In genomic region chr21:43981151-43981870, GRCh38 we compare ENCODE assay signal across 20 cellular contexts. TPM values are rescaled to one million over a fixed set of nuclear protein-coding genes. Genes with fewer than 3 reads are reported as not detected.
DNase-seq lines count a peak whose midpoint lies in the region; ATAC-seq, FAIRE-seq and TF ChIP-seq lines count a peak whose summit lies in the region.
"Had no signal": no experiment of that assay in that cellular context is flagged by ENCODE, and none has a peak within 500 bp of the region (broad histone marks: within the 10 kb centered on the region; RNA-seq: fewer than 3 reads in every experiment).

No MANE protein-coding gene starts in this region.

- H3K27ac ChIP-seq in PC-3 (ENCODE audit: low read length) (peak overlapping the region; percentile 82), H1 (ENCODE audit: low read depth, low read length) (no peak overlapping the region)
- H3K27ac ChIP-seq: GM23248 had no signal

- H3K4me3 ChIP-seq in H7 (ENCODE audit: insufficient read depth, low read depth, low read length) (no peak overlapping the region), PC-3 (ENCODE audit: low read length) (no peak overlapping the region), H1 (ENCODE audit: extremely low read depth in 1 of 4, insufficient read depth in 2 of 4, low read depth in 3 of 4, low read length in 4 of 4) (no peak overlapping the region)
- H3K4me3 ChIP-seq: GM23248, MG63 had no signal

- peak overlapping the region; percentile 23; the same call in 1 of the 2 replicates for H3K9ac ChIP-seq in PC-3 (ENCODE audit: low read length)
- no peak overlapping the region for H3K9ac ChIP-seq in H1 (replicated peaks in 1 of 4; ENCODE audit: extremely low read depth in 1 of 4, low read depth in 3 of 4, low read length in 3 of 4)
- H3K9ac ChIP-seq: GM23248, SK-N-SH had no signal

- H4K91ac ChIP-seq in H1 (replicated peaks; ENCODE audit: insufficient read length, low read length), result peak overlapping the region; percentile 49

- H3K9me3 ChIP-seq in PC-3 (ENCODE audit: low read length) (no peaks in the 10 kb centered on the region), H1 (ENCODE audit: insufficient read depth in 2 of 2, low read depth in 1 of 2, low read length in 1 of 2) (no peaks in the 10 kb centered on the region)
- H3K9me3 ChIP-seq: MG63, SK-N-SH had no signal

- H4K20me1 ChIP-seq in PC-3 (ENCODE audit: low read length) (no peaks in the 10 kb centered on the region), H1 (replicated peaks in 1 of 2; ENCODE audit: control insufficient read depth in 1 of 2, insufficient read depth in 2 of 2, low read length in 2 of 2) (no peaks in the 10 kb centered on the region)

- H3K14ac ChIP-seq in H1 (ENCODE audit: insufficient read length), result no peak overlapping the region

- intact Hi-C loops in PC-3 (cut with micrococcal nuclease), result no loop called here

- no peak for TF ChIP-seq POLR2A in H1 (IDR thresholded peaks at IDR 0.05; ENCODE audit: control extremely low read depth in 1 of 2, low read depth in 2 of 2, low read length in 2 of 2)

- DNase-seq in H7 (peak; percentile 61), PC-3 (no peak), H1 (ENCODE audit: low read depth in 1 of 2, low spot score in 2 of 2) (no peak), omental fat pad (ENCODE audit: low spot score) (no peak), ureter (ENCODE audit: low spot score) (no peak), NCI-H146 (lab: John Stamatoyannopoulos, UW) (no peak)
- DNase-seq: CD8-positive, alpha-beta T cell; DMS153; GM23248; MG63; NCI-H187; NCI-H510A treated with DMSO at 0.1 percent for 48 hours; NCI-H748 treated with DMSO at 0.1 percent for 48 hours; SIG-M5; SK-N-SH had no signal

- BruUV-seq in PC-3 (replicated peaks; lab: Mats Ljungman, UMichigan), result no TSS peak

- no peak overlapping the region for H3K4ac ChIP-seq in H1 (replicated peaks; ENCODE audit: insufficient read length, low read depth, low read length)

- no peak overlapping the region for H4K5ac ChIP-seq in H1 (ENCODE audit: insufficient read length, low read depth, low read length)

- H3K4me1 ChIP-seq in PC-3 (ENCODE audit: insufficient read depth, low read length) (peaks cover 35% of the 10 kb centered on the region), H1 (replicated peaks in 1 of 4; ENCODE audit: control insufficient read depth in 3 of 4, insufficient read depth in 4 of 4, low read length in 3 of 4) (peaks cover 0 to 14% (median 10%) of the 10 kb centered on the region in 4 experiments; a peak in 6 of 7 replicates)

- CTCF ChIA-PET in PC-3 (lab: Charles Lee), result interaction anchor here (0.6 kb wide), 1 partner anchor 47 kb away, joined by 3 read pairs; no protein-coding TSS in a partner anchor
- CTCF ChIA-PET in H1 (lab: Charles Lee; ENCODE audit: partially characterized antibody), result interaction anchor here (1.2 to 4.2 kb wide), 6 partner anchors 9 to 192 kb away, joined by 3 to 21 read pairs (median 4); partner anchors contain the start of gene RRP1

- H3K9me2 ChIP-seq in PC-3 (replicated peaks; ENCODE audit: low read length), result no peaks in the 10 kb centered on the region
- H3K9me2 ChIP-seq: SK-N-SH had no signal

- H3K18ac ChIP-seq in H1 (ENCODE audit: extremely low read depth, low read length), result no peak overlapping the region

- no peak for TF ChIP-seq EP300 in H1 (IDR thresholded peaks at IDR 0.05; ENCODE audit: borderline replicate concordance in 1 of 2, low read depth in 2 of 2, low read length in 2 of 2)

- no peak overlapping the region; the same call in 1 of the 2 replicates for H4K8ac ChIP-seq in H1 (ENCODE audit: extremely low read depth, insufficient read depth, low read length)

- H3K27me3 ChIP-seq in H7 (ENCODE audit: control insufficient read depth, insufficient read depth, low read length) (no peaks in the 10 kb centered on the region), PC-3 (ENCODE audit: low read length) (no peaks in the 10 kb centered on the region), H1 (replicated peaks in 1 of 4; ENCODE audit: control insufficient read depth in 3 of 4, extremely low read depth in 1 of 4, insufficient read depth in 3 of 4, low read length in 3 of 4) (no peaks in the 10 kb centered on the region)
- H3K27me3 ChIP-seq: MG63 had no signal

- no peak for TF ChIP-seq RAD21 in H1 (IDR thresholded peaks at IDR 0.05 in 1 of 2, conservative IDR thresholded peaks at IDR 0.05 in 1 of 2; ENCODE audit: low read depth in 2 of 2, low read length in 2 of 2)

- no peak overlapping the region for H2BK120ac ChIP-seq in H1 (replicated peaks; ENCODE audit: low read depth, low read length)

- H3K79me1 ChIP-seq in H1 (ENCODE audit: low read depth, low read length), result no peaks in the 10 kb centered on the region

- POLR2A ChIA-PET in PC-3 (lab: Charles Lee; ENCODE audit: unreplicated experiment), result interaction anchor here (0.7 kb wide), 1 partner anchor 12 kb away, joined by 3 read pairs; no protein-coding TSS in a partner anchor
- POLR2A ChIA-PET in H1 (lab: Charles Lee; ENCODE audit: partially characterized antibody), result interaction anchor here (1.2 to 1.6 kb wide), 3 partner anchors 8 to 29 kb away, joined by 3 to 4 read pairs (median 3); no protein-coding TSS in a partner anchor

- WGBS in H1 (ENCODE audit: extremely low coverage in 1 of 2, insufficient coverage in 1 of 2, insufficient read length in 1 of 2, insufficient replicate concordance in 2 of 2, low coverage in 1 of 2, low lambda C conversion rate in 2 of 2, missing lambda C conversion rate in 1 of 2), 2 experiments, result 90% methylated on average over 23 of the region's 26 CpGs; no CpG with 5 or more reads in 1 of the 2 experiments

- H3K36me3 ChIP-seq in H7 (replicated peaks; ENCODE audit: control insufficient read depth, insufficient read depth, low read length) (no peaks in the 10 kb centered on the region), PC-3 (ENCODE audit: low read depth, low read length) (no peaks in the 10 kb centered on the region; the same call in 1 of the 2 replicates), H1 (ENCODE audit: control insufficient read depth in 2 of 4, insufficient read depth in 4 of 4, low read length in 3 of 4) (no peaks in the 10 kb centered on the region)

- no peak overlapping the region for H3K56ac ChIP-seq in H1 (replicated peaks; ENCODE audit: insufficient read length, low read depth, low read length)

- H3F3A ChIP-seq in PC-3 (ENCODE audit: low read length, unreplicated experiment), result no peaks in the 10 kb centered on the region

- no peak for FAIRE-seq in H1 (lab: Jason Lieb, UNC)
- FAIRE-seq: GM12892 had no signal

- TF ChIP-seq CTCF in PC-3 (conservative IDR thresholded peaks at IDR 0.05; ENCODE audit: low read depth, low read length) (no peak), H1 (IDR thresholded peaks at IDR 0.05; ENCODE audit: control extremely low read depth in 1 of 3, insufficient read depth in 1 of 3, low read depth in 1 of 3, low read length in 3 of 3) (no peak), omental fat pad (IDR thresholded peaks at IDR 0.05) (no peak)

- peak overlapping the region; percentile 45; the same call in 1 of the 2 replicates for H2AFZ ChIP-seq in PC-3 (ENCODE audit: low read length)
- H2AFZ ChIP-seq in H1 (ENCODE audit: low read length), result no peak overlapping the region; the same call in 1 of the 2 replicates
- H2AFZ ChIP-seq: GM23248 had no signal

- H3K23ac ChIP-seq in H1 (ENCODE audit: insufficient read length), result no peak overlapping the region

- H2BK15ac ChIP-seq in H1 (ENCODE audit: low read length), result no peak overlapping the region

- no peak overlapping the region; the same call in 1 of the 2 replicates for H2BK5ac ChIP-seq in H1 (ENCODE audit: low read depth, low read length)

- no peak overlapping the region for H2BK20ac ChIP-seq in H1 (ENCODE audit: low read length)

- no peaks in the 10 kb centered on the region for H3K23me2 ChIP-seq in H1 (ENCODE audit: low read depth, low read length)

- H2BK12ac ChIP-seq in H1 (ENCODE audit: low read depth, low read length), result no peak overlapping the region

- no peak overlapping the region for H2AK5ac ChIP-seq in H1 (ENCODE audit: low read depth, low read length)

- H3K79me2 ChIP-seq in PC-3 (ENCODE audit: low read length) (no peaks in the 10 kb centered on the region), H1 (ENCODE audit: control insufficient read depth in 1 of 2, insufficient read depth in 2 of 2, low read length in 2 of 2) (no peaks in the 10 kb centered on the region)

- ATAC-seq in PC-3, result peak; percentile 9
- ATAC-seq in omental fat pad (ENCODE audit: low FRiP score), result peak; percentile 11
- no peak for ATAC-seq in GM21825 (IDR thresholded peaks at IDR 0.05; ENCODE audit: unreplicated experiment)
- ATAC-seq in HG02840 (IDR thresholded peaks at IDR 0.05; ENCODE audit: low FRiP score, unreplicated experiment), result no peak
- ATAC-seq: CD8-positive, alpha-beta T cell; HCT116; Panc1 had no signal

- H3K4me2 ChIP-seq in PC-3 (ENCODE audit: low read length) (peak overlapping the region; percentile 81), H1 (ENCODE audit: insufficient read depth in 1 of 2, low read depth in 2 of 2, low read length in 2 of 2) (no peak overlapping the region)
- H3K4me2 ChIP-seq: SK-N-SH had no signal

TF ChIP-seq in H1, 55 proteins besides CTCF, POLR2A, EP300 and RAD21 (continues in another document):
- TF ChIP-seq SP4 (IDR thresholded peaks at IDR 0.05; ENCODE audit: low read length), result no peak
- TF ChIP-seq SIRT6 (IDR thresholded peaks at IDR 0.05; ENCODE audit: low read length), result no peak
- no peak for TF ChIP-seq CHD1 (IDR thresholded peaks at IDR 0.05; ENCODE audit: low read depth, low read length)
- TF ChIP-seq HDAC6 (IDR thresholded peaks at IDR 0.05; ENCODE audit: low read depth, low read length), result no peak

RNA-seq across cellular contexts. Expression of gene TRAPPC10, which starts 30.8 kb away (rescaled TPM):
- total RNA-seq in H7 (2014; rRNA removed; shearing (Covaris generic)), result 24.8 and 34.5 TPM in 2 replicates
- 28.9 and 31.4 TPM in 2 replicates for total RNA-seq in PC-3 (2014; rRNA removed)
- 29.8 and 31.0 TPM in 2 replicates for total RNA-seq in H1 (2021; fragmentation: NEBNext Ultra II Directional; extraction: Animal tissue kit (Norgen Biotek cat#: 25700))
- 18.5 and 22.7 TPM in 2 replicates for polyA plus RNA-seq in H1 (2011; rRNA removed)
- polyA plus RNA-seq in H1 (2011; cell fraction: cytosol; rRNA removed), result 18.0 TPM
- polyA plus RNA-seq in H1 (2011; cell fraction: nucleus; rRNA removed), result 51.7 TPM
- polyA plus RNA-seq in H1 (2012, experiment 1 of 2), result 16.4 to 22.2 TPM (median 19.2 TPM) in 4 replicates
- 4.7 TPM for polyA plus RNA-seq in H1 (2012, experiment 2 of 2)
- 14.6 TPM for polyA plus RNA-seq in H1 (2013, experiment 1 of 2)
- 15.8 TPM for polyA plus RNA-seq in H1 (2013, experiment 2 of 2)
- polyA minus RNA-seq in H1 (2011; rRNA and poly(A)+ RNA removed), result 35.8 and 36.3 TPM in 2 replicates
- polyA minus RNA-seq in H1 (2011; cell fraction: cytosol; rRNA and poly(A)+ RNA removed), result 17.6 TPM
- 42.6 TPM for polyA minus RNA-seq in H1 (2011; cell fraction: nucleus; rRNA and poly(A)+ RNA removed)
- total RNA-seq in omental fat pad, result 10 to 100 TPM; 29.3 to 42.8 (median 36.6) TPM
- total RNA-seq in ureter, result 48.3 TPM

Comparison
In these comparisons a context has a peak if more than half of its experiments do, and no peak if none do; other contexts are left out.
1. ATAC-seq: peak in PC-3 (single experiment) and omental fat pad (single experiment); none in GM21825 (single experiment) and HG02840 (single experiment).